In the genomic region with DNA sequence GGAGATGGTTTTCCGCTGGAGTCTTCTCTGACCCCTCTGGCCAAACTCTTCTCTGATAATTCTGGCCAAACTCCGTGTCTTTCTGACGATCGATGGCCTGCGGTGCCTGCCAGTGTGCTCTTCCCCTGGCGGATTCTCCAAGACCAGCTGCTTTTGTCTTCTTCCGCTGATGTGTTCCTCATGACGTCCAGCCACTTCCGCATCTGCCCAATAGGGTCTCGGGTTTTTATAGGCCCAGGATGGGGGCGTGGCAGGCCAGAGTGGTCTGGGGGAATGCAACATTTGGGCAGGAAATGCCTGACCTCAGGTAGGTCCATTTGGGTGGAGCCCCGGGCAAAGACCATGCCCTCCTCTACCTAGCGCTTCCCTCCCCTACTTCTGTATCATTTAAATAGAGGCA, we compare ENCODE assay signal across 31 cellular contexts.
"Had no signal": no experiment of that assay in that cellular context is flagged by ENCODE, and none has a peak within 500 bp of the region (broad histone marks: within the 10 kb centered on the region; RNA-seq: fewer than 3 reads in every experiment).

No MANE protein-coding gene starts in this region.

- H3K9ac ChIP-seq: KMS-11 had no signal

- H3K27me3 ChIP-seq: brain microvascular endothelial cell, Peyer's patch had no signal

- H3K27ac ChIP-seq: brain microvascular endothelial cell, KMS-11, Peyer's patch, RWPE1, SK-N-MC had no signal

- H3K4me1 ChIP-seq: Peyer's patch had no signal

- H3K9me3 ChIP-seq: Peyer's patch had no signal

- H3K4me3 ChIP-seq: Peyer's patch, SK-N-MC had no signal

- DNase-seq: activated B cell treated with CpG ODN at 0.5 μM for 24 hours; activated CD4-positive, alpha-beta memory T cell treated with anti-CD3 and anti-CD28 coated beads for 36 hours; activated CD4-positive, alpha-beta T cell treated with anti-CD3 and anti-CD28 coated beads for 4 hours; activated CD4-positive, alpha-beta T cell treated with anti-CD3 and anti-CD28 coated beads, Interleukin-2, amount 50 U/mL, for 1 hour; activated CD4-positive, CD25-positive, alpha-beta regulatory T cell treated with anti-CD3 and anti-CD28 coated beads, Interleukin-2, amount 50 U/mL, for 72 hours; activated CD8-positive, alpha-beta memory T cell treated with anti-CD3 and anti-CD28 coated beads, Interleukin-2, amount 50 U/mL, for 4 hours; activated effector memory CD4-positive, alpha-beta T cell treated with anti-CD3 and anti-CD28 coated beads, Interleukin-2, amount 50 U/mL, for 16 hours; activated naive CD4-positive, alpha-beta T cell; activated naive CD4-positive, alpha-beta T cell treated with anti-CD3 and anti-CD28 coated beads, Interleukin-2, amount 50 U/mL, for 16 hours; activated naive CD8-positive, alpha-beta T cell treated with anti-CD3 and anti-CD28 coated beads for 36 hours; activated T-cell treated with anti-CD3 and anti-CD28 coated beads for 4 hours; activated T-cell treated with anti-CD3 and anti-CD28 coated beads, Interleukin-2, amount 50 U/mL, for 4 hours; amniotic stem cell; aorta; brain microvascular endothelial cell; central memory CD4-positive, alpha-beta T cell; NCI-H1105; NCI-H1417 treated with DMSO at 0.1 percent for 48 hours; NCI-H187 treated with DMSO at 0.1 percent for 48 hours; NCI-H2081; NCI-H2171 treated with DMSO at 0.1 percent for 48 hours; NCI-H2227 treated with DMSO at 0.1 percent for 48 hours; NCI-H446; NCI-H524; NCI-H69; Peyer's patch; SIG-M5 had no signal

- H3K4me2 ChIP-seq: KMS-11 had no signal

- H3K36me3 ChIP-seq: brain microvascular endothelial cell, Peyer's patch had no signal

- ATAC-seq: activated T-cell treated with anti-CD3 and anti-CD28 coated beads, Interleukin-2, amount 50 U/mL, for 4 hours; Right ventricle myocardium inferior had no signal
